ENCODE assay signal across 17 cellular contexts in genomic region chr14:99860219-99860618, GRCh38.
"Had no signal": no experiment of that assay in that cellular context is flagged by ENCODE, and none has a peak within 500 bp of the region (broad histone marks: within the 10 kb centered on the region; RNA-seq: fewer than 3 reads in every experiment).

No MANE protein-coding gene starts in this region.

- H3K27ac ChIP-seq: coronary artery, esophagus muscularis mucosa, hepatocyte, left lung, tibial artery had no signal

- H3K4me3 Mint-ChIP-seq: activated CD4-positive, alpha-beta T cell treated with anti-CD3 and anti-CD28 coated beads, Interleukin-2, amount 10 ng/mL, durations not matched to agents 24 days and 14 days; activated CD8-positive, alpha-beta T cell treated with anti-CD3 and anti-CD28 coated beads, Interleukin-2, amount 10 ng/mL, durations not matched to agents 7 days and 5 days; activated naive CD8-positive, alpha-beta T cell; central memory CD8-positive, alpha-beta T cell; naive thymus-derived CD8-positive, alpha-beta T cell; stimulated activated effector memory CD8-positive, alpha-beta T cell treated with anti-CD3 and anti-CD28 coated beads, Interleukin-12 subunit alpha, Interleukin-12 subunit beta, amount 100 ng/mL, for 72 hours had no signal

- H3K4me3 ChIP-seq: coronary artery, esophagus muscularis mucosa, hepatocyte, left lung, mucosa of descending colon, tibial artery had no signal

- H3K9me3 Mint-ChIP-seq: activated CD4-positive, alpha-beta T cell treated with anti-CD3 and anti-CD28 coated beads, Interleukin-2, amount 10 ng/mL, durations not matched to agents 24 days and 14 days; central memory CD8-positive, alpha-beta T cell; naive thymus-derived CD8-positive, alpha-beta T cell; stimulated activated effector memory CD8-positive, alpha-beta T cell treated with anti-CD3 and anti-CD28 coated beads, Interleukin-12 subunit alpha, Interleukin-12 subunit beta, amount 100 ng/mL, for 72 hours had no signal

- H2AFZ ChIP-seq: hepatocyte had no signal

- H3K4me1 ChIP-seq: left lung, tibial artery had no signal

- H3K36me3 Mint-ChIP-seq: activated naive CD8-positive, alpha-beta T cell; naive thymus-derived CD8-positive, alpha-beta T cell; stimulated activated effector memory CD8-positive, alpha-beta T cell treated with anti-CD3 and anti-CD28 coated beads, Interleukin-12 subunit alpha, Interleukin-12 subunit beta, amount 100 ng/mL, for 72 hours had no signal

- ATAC-seq: activated CD8-positive, alpha-beta T cell treated with anti-CD3 and anti-CD28 coated beads, Interleukin-2, amount 10 ng/mL, durations not matched to agents 7 days and 5 days; left lung; mucosa of descending colon; naive thymus-derived CD8-positive, alpha-beta T cell; stimulated activated effector memory CD8-positive, alpha-beta T cell treated with anti-CD3 and anti-CD28 coated beads, Interleukin-12 subunit alpha, Interleukin-12 subunit beta, amount 100 ng/mL, for 72 hours had no signal

- H3K27ac Mint-ChIP-seq: activated CD4-positive, alpha-beta T cell treated with anti-CD3 and anti-CD28 coated beads, Interleukin-2, amount 10 ng/mL, durations not matched to agents 24 days and 14 days; activated CD8-positive, alpha-beta T cell treated with anti-CD3 and anti-CD28 coated beads, Interleukin-2, amount 10 ng/mL, durations not matched to agents 7 days and 5 days; activated naive CD8-positive, alpha-beta T cell; stimulated activated effector memory CD8-positive, alpha-beta T cell treated with anti-CD3 and anti-CD28 coated beads, Interleukin-12 subunit alpha, Interleukin-12 subunit beta, amount 100 ng/mL, for 72 hours had no signal

- DNase-seq: activated CD4-positive, alpha-beta T cell treated with anti-CD3 and anti-CD28 coated beads, Interleukin-2, amount 10 ng/mL, durations not matched to agents 24 days and 14 days; activated CD4-positive, CD25-positive, alpha-beta regulatory T cell; activated CD8-positive, alpha-beta memory T cell treated with anti-CD3 and anti-CD28 coated beads, Interleukin-2, amount 50 U/mL, for 48 hours; activated CD8-positive, alpha-beta T cell treated with anti-CD3 and anti-CD28 coated beads, Interleukin-2, amount 10 ng/mL, durations not matched to agents 7 days and 5 days; activated gamma-delta T cell treated with Interleukin-2 at 50 U/mL for 16 hours; amniotic stem cell; left lung; mucosa of descending colon; naive thymus-derived CD8-positive, alpha-beta T cell; tibial artery had no signal

- FAIRE-seq: keratinocyte had no signal

- H3K36me3 ChIP-seq: tibial artery had no signal

- H3K4me1 Mint-ChIP-seq: activated CD4-positive, alpha-beta T cell treated with anti-CD3 and anti-CD28 coated beads, Interleukin-2, amount 10 ng/mL, durations not matched to agents 24 days and 14 days; central memory CD8-positive, alpha-beta T cell; naive thymus-derived CD8-positive, alpha-beta T cell; stimulated activated effector memory CD8-positive, alpha-beta T cell treated with anti-CD3 and anti-CD28 coated beads, Interleukin-12 subunit alpha, Interleukin-12 subunit beta, amount 100 ng/mL, for 72 hours had no signal

- H3K9me3 ChIP-seq: esophagus muscularis mucosa, left lung, mucosa of descending colon, tibial artery had no signal

- H3K4me2 ChIP-seq: hepatocyte had no signal

- H3K27me3 ChIP-seq: esophagus muscularis mucosa, hepatocyte, left lung, tibial artery had no signal
